In the genomic region with DNA sequence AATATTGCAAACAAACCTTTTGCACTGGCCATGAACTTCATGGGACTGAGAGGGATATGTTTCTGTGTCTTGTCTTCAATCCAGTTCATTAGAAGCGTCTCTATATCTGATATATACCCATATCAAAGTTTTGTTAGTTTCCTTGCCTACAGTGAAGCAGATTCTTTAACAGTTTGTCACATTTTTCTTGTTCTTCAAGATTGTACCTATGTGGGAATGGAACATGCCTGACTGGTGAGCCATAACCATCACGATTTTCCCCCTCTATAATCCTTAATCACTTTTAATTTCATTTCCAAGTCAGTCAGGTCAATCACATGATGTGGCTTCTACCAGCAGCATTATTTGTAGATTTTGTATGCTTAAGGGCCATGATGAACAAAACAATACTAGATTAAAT, we compare ENCODE assay signal across 27 cellular contexts.
"Had no signal": no experiment of that assay in that cellular context is flagged by ENCODE, and none has a peak within 500 bp of the region (broad histone marks: within the 10 kb centered on the region; RNA-seq: fewer than 3 reads in every experiment).

No MANE protein-coding gene starts in this region.

- H2AFZ ChIP-seq: hepatocyte, parathyroid adenoma had no signal

- H3K9me3 ChIP-seq: gastrocnemius medialis, lower lobe of right lung, mucosa of descending colon, neutrophil, right atrium auricular region, suprapubic skin, transverse colon, vagina had no signal

- DNase-seq: dorsolateral prefrontal cortex; effector CD4-positive, alpha-beta T cell; foreskin fibroblast; gastrocnemius medialis; heart left ventricle; kidney glomerular epithelial cell; left ventricle myocardium superior; lower lobe of right lung; mucosa of descending colon; naive B cell; stimulated activated CD4-positive, alpha-beta T cell treated with anti-CD3 and anti-CD28 coated beads, Interleukin-12 subunit alpha, Interleukin-12 subunit beta, amount 100 ng/mL, for 4 hours; stimulated activated CD4-positive, alpha-beta T cell treated with anti-CD3 and anti-CD28 coated beads, Interleukin-1b, Interleukin-23, amount 100 ng/mL, for 48 hours; stimulated activated CD4-positive, alpha-beta T cell treated with anti-CD3 and anti-CD28 coated beads, Interleukin-4, amount 100 ng/mL, for 1 hour; stimulated activated CD8-positive, alpha-beta memory T cell treated with anti-CD3 and anti-CD28 coated beads, Interleukin-4, amount 100 ng/mL, for 48 hours; stimulated activated naive CD4-positive, alpha-beta T cell; stimulated activated naive CD8-positive, alpha-beta T cell treated with anti-CD3 and anti-CD28 coated beads, Interleukin-15, amount 100 ng/mL, for 72 hours; transverse colon had no signal

- H3K36me3 ChIP-seq: gastrocnemius medialis, heart left ventricle, lower lobe of right lung, neutrophil, right atrium auricular region, suprapubic skin, transverse colon, vagina had no signal

- H3K9ac ChIP-seq: parathyroid adenoma had no signal

- ATAC-seq: gastrocnemius medialis; heart left ventricle; left ventricle myocardium superior; lower lobe of right lung; mucosa of descending colon; natural killer cell treated with Interleukin-12 subunit alpha and Interleukin-12 subunit beta and Interleukin-15 and Interleukin-18, amount 100 ng/mL, for 72 hours; sciatic nerve; stimulated activated naive CD8-positive, alpha-beta T cell treated with anti-CD3 and anti-CD28 coated beads, Interleukin-15, amount 100 ng/mL, for 72 hours had no signal

- H3K27ac ChIP-seq: coronary artery, dorsolateral prefrontal cortex, gastrocnemius medialis, heart left ventricle, hepatocyte, lower lobe of right lung, neutrophil, parathyroid adenoma, right atrium auricular region, suprapubic skin, transverse colon, vagina had no signal

- H3K79me2 ChIP-seq: hepatocyte, parathyroid adenoma had no signal

- H3K4me2 ChIP-seq: hepatocyte, smooth muscle cell had no signal

- H3K4me1 ChIP-seq: gastrocnemius medialis, heart left ventricle, lower lobe of right lung, parathyroid adenoma, right atrium auricular region, suprapubic skin, transverse colon, vagina had no signal

- H3K4me3 ChIP-seq: coronary artery, dorsolateral prefrontal cortex, gastrocnemius medialis, heart left ventricle, hepatocyte, lower lobe of right lung, mucosa of descending colon, right atrium auricular region, smooth muscle cell, suprapubic skin, transverse colon, vagina had no signal

- H3K27me3 ChIP-seq: gastrocnemius medialis, heart left ventricle, hepatocyte, neutrophil, right atrium auricular region, suprapubic skin, transverse colon, vagina had no signal
